ENCODE assay signal across 8 cellular contexts in genomic region chr6:27495386-27496135, GRCh38. TPM values are rescaled to one million over a fixed set of nuclear protein-coding genes. Genes with fewer than 3 reads are reported as not detected.
DNase-seq lines count a peak whose midpoint lies in the region; ATAC-seq, FAIRE-seq and TF ChIP-seq lines count a peak whose summit lies in the region.

No MANE protein-coding gene starts in this region.

- H3K4ac ChIP-seq in H1 (replicated peaks; ENCODE audit: insufficient read length, low read depth, low read length) = no peak overlapping the region

- no peak overlapping the region for H4K5ac ChIP-seq in H1 (ENCODE audit: insufficient read length, low read depth, low read length)

- no peaks in the 10 kb centered on the region for H3K36me3 ChIP-seq in H1 (ENCODE audit: control insufficient read depth in 2 of 4, insufficient read depth in 4 of 4, low read length in 3 of 4)
- no peaks in the 10 kb centered on the region for H3K36me3 ChIP-seq in muscle layer of duodenum (ENCODE audit: control insufficient read depth in 1 of 2, insufficient read depth in 2 of 2, low read length in 2 of 2)
- H3K36me3 ChIP-seq in suprapubic skin = no peaks in the 10 kb centered on the region

- peak overlapping the region; percentile 98 for H2AFZ ChIP-seq in H1 (ENCODE audit: low read length)

- ATAC-seq in GM18498 (IDR thresholded peaks at IDR 0.05; ENCODE audit: unreplicated experiment) = peak; percentile 63
- ATAC-seq in activated B cell treated with CpG ODN at 0.5 μM for 24 hours (ENCODE audit: low read depth) = peak; percentile 34
- no peak for ATAC-seq in HG03565 (IDR thresholded peaks at IDR 0.05; ENCODE audit: unreplicated experiment)
- no peak for ATAC-seq in GM19324 (IDR thresholded peaks at IDR 0.05; ENCODE audit: low FRiP score, unreplicated experiment)

- 6% methylated on average over 34 of the region's 34 CpGs; no CpG with 5 or more reads in 1 of the 2 experiments for WGBS in H1 (ENCODE audit: extremely low coverage in 1 of 2, insufficient coverage in 1 of 2, insufficient read length in 1 of 2, insufficient replicate concordance in 2 of 2, low coverage in 1 of 2, low lambda C conversion rate in 2 of 2, missing lambda C conversion rate in 1 of 2), 2 experiments
- 6% methylated on average over 34 of the region's 34 CpGs for WGBS in suprapubic skin

- TF ChIP-seq RAD21 in H1 (IDR thresholded peaks at IDR 0.05 in 1 of 2, conservative IDR thresholded peaks at IDR 0.05 in 1 of 2; ENCODE audit: low read depth in 2 of 2, low read length in 2 of 2) = peak; percentile 15 to 26; a peak in 1 of 4 replicates

- H3K9me3 ChIP-seq in H1 (ENCODE audit: insufficient read depth in 2 of 2, low read depth in 1 of 2, low read length in 1 of 2) = no peaks in the 10 kb centered on the region
- peaks cover 0 to 3% of the 10 kb centered on the region in 2 donors for H3K9me3 ChIP-seq in muscle layer of duodenum (ENCODE audit: control insufficient read depth in 1 of 2, low read length in 2 of 2)
- no peaks in the 10 kb centered on the region for H3K9me3 ChIP-seq in suprapubic skin

- CTCF ChIA-PET in activated B cell treated with CpG ODN at 0.5 μM for 24 hours (lab: Charles Lee) (no interaction called here), H1 (lab: Charles Lee; ENCODE audit: partially characterized antibody) (interaction anchor here (0.6 to 1.5 kb wide), 6 partner anchors 14 to 184 kb away, joined by 3 read pairs; no protein-coding TSS in a partner anchor)

- H3K4me1 ChIP-seq in H1 (replicated peaks in 1 of 4; ENCODE audit: control insufficient read depth in 3 of 4, insufficient read depth in 4 of 4, low read length in 3 of 4) (no peaks in the 10 kb centered on the region), muscle layer of duodenum (ENCODE audit: control insufficient read depth in 1 of 2, insufficient read depth in 2 of 2, low read length in 2 of 2) (no peaks in the 10 kb centered on the region), suprapubic skin (peaks cover 10% of the 10 kb centered on the region)

- peak overlapping the region; percentile 69 for H3K27ac Mint-ChIP-seq in activated B cell treated with CpG ODN at 0.5 μM for 24 hours

- intact Hi-C loops in activated B cell treated with CpG ODN at 0.5 μM for 24 hours (cut with micrococcal nuclease) = loop anchor here (1.0 kb wide), 1 partner anchor 16 kb away; no protein-coding TSS in a partner anchor

- H4K8ac ChIP-seq in H1 (ENCODE audit: extremely low read depth, insufficient read depth, low read length) = no peak overlapping the region; the same call in 1 of the 2 replicates

- no peak overlapping the region for H3K56ac ChIP-seq in H1 (replicated peaks; ENCODE audit: insufficient read length, low read depth, low read length)

- H2AK5ac ChIP-seq in H1 (ENCODE audit: low read depth, low read length) = no peak overlapping the region

- H2BK12ac ChIP-seq in H1 (ENCODE audit: low read depth, low read length) = no peak overlapping the region

- no peak overlapping the region for H3K23ac ChIP-seq in H1 (ENCODE audit: insufficient read length)

- peaks cover 2% of the 10 kb centered on the region; the same call in 1 of the 2 replicates for H3K23me2 ChIP-seq in H1 (ENCODE audit: low read depth, low read length)

- no peak overlapping the region for H4K91ac ChIP-seq in H1 (replicated peaks; ENCODE audit: insufficient read length, low read length)

- no peak overlapping the region for H2BK120ac ChIP-seq in H1 (replicated peaks; ENCODE audit: low read depth, low read length)

- no peak overlapping the region for H2BK5ac ChIP-seq in H1 (ENCODE audit: low read depth, low read length)

- H3K27ac ChIP-seq in H1 (ENCODE audit: low read depth, low read length) = no peak overlapping the region
- H3K27ac ChIP-seq in muscle layer of duodenum (ENCODE audit: low read length) = no peak overlapping the region
- H3K27ac ChIP-seq in suprapubic skin = no peak overlapping the region

- peak overlapping the region; percentile 69 to 87 for H3K4me2 ChIP-seq in H1 (ENCODE audit: insufficient read depth in 1 of 2, low read depth in 2 of 2, low read length in 2 of 2)

- no peaks in the 10 kb centered on the region for H4K20me1 ChIP-seq in H1 (replicated peaks in 1 of 2; ENCODE audit: control insufficient read depth in 1 of 2, insufficient read depth in 2 of 2, low read length in 2 of 2)

- no peaks in the 10 kb centered on the region for H3K79me1 ChIP-seq in H1 (ENCODE audit: low read depth, low read length)

- FAIRE-seq in H1 (lab: Jason Lieb, UNC) = peak; percentile 97

- H3K4me3 ChIP-seq in H1 (ENCODE audit: extremely low read depth in 1 of 4, insufficient read depth in 2 of 4, low read depth in 3 of 4, low read length in 4 of 4) (peak overlapping the region; percentile 92 to 99 (median 96)), muscle layer of duodenum (ENCODE audit: low read depth in 1 of 2, low read length in 2 of 2) (peak overlapping the region; percentile 54 to 68), suprapubic skin (peak overlapping the region; percentile 44)

- H3K9ac ChIP-seq in H1 (replicated peaks in 1 of 4; ENCODE audit: extremely low read depth in 1 of 4, low read depth in 3 of 4, low read length in 3 of 4) = peak overlapping the region in 2 of 4 experiments; percentile 52 to 64; a peak in 4 of 7 replicates

- H3K4me3 Mint-ChIP-seq in activated B cell treated with CpG ODN at 0.5 μM for 24 hours = peak overlapping the region; percentile 79

- no peak overlapping the region for H3K14ac ChIP-seq in H1 (ENCODE audit: insufficient read length)

- H3K27me3 Mint-ChIP-seq in activated B cell treated with CpG ODN at 0.5 μM for 24 hours = peaks cover 41% of the 10 kb centered on the region

- H3K4me1 Mint-ChIP-seq in activated B cell treated with CpG ODN at 0.5 μM for 24 hours = peaks cover 16% of the 10 kb centered on the region

- DNase-seq in HK-2 (ENCODE audit: unreplicated experiment) = peak; percentile 69
- DNase-seq in activated B cell treated with CpG ODN at 0.5 μM for 24 hours = no peak
- DNase-seq in H1 (ENCODE audit: low read depth in 1 of 2, low spot score in 2 of 2) = peak; percentile 81 to 95
- DNase-seq in suprapubic skin (ENCODE audit: low spot score in 2 of 2) = no peak

- no peaks in the 10 kb centered on the region for H3K36me3 Mint-ChIP-seq in activated B cell treated with CpG ODN at 0.5 μM for 24 hours (ENCODE audit: low read depth)

- POLR2A ChIA-PET in activated B cell treated with CpG ODN at 0.5 μM for 24 hours (lab: Charles Lee) = interaction anchor here (0.7 to 1.0 kb wide), 4 partner anchors 16 to 1478 kb away, joined by 4 to 9 read pairs (median 4); partner anchors contain the start of gene ZNF184
- POLR2A ChIA-PET in H1 (lab: Charles Lee; ENCODE audit: partially characterized antibody) = no interaction called here

- TF ChIP-seq CTCF in activated B cell treated with CpG ODN at 0.5 μM for 24 hours (IDR thresholded peaks at IDR 0.05) = no peak
- peak in 2 of 3 experiments; percentile 35 to 41; a peak in 3 of 4 replicates for TF ChIP-seq CTCF in H1 (IDR thresholded peaks at IDR 0.05; ENCODE audit: control extremely low read depth in 1 of 3, insufficient read depth in 1 of 3, low read depth in 1 of 3, low read length in 3 of 3)
- TF ChIP-seq CTCF in suprapubic skin (IDR thresholded peaks at IDR 0.05) = no peak

- no peaks in the 10 kb centered on the region for H3K9me3 Mint-ChIP-seq in activated B cell treated with CpG ODN at 0.5 μM for 24 hours

- no peaks in the 10 kb centered on the region for H3K27me3 ChIP-seq in H1 (replicated peaks in 1 of 4; ENCODE audit: control insufficient read depth in 3 of 4, extremely low read depth in 1 of 4, insufficient read depth in 3 of 4, low read length in 3 of 4)
- H3K27me3 ChIP-seq in muscle layer of duodenum (ENCODE audit: low read depth, low read length) = peaks cover 16% of the 10 kb centered on the region
- H3K27me3 ChIP-seq in suprapubic skin = peaks cover 64% of the 10 kb centered on the region

- H2BK20ac ChIP-seq in H1 (ENCODE audit: low read length) = no peak overlapping the region

- H3K18ac ChIP-seq in H1 (ENCODE audit: extremely low read depth, low read length) = no peak overlapping the region

- no peak overlapping the region for H2BK15ac ChIP-seq in H1 (ENCODE audit: low read length)

- H3K79me2 ChIP-seq in H1 (ENCODE audit: control insufficient read depth in 1 of 2, insufficient read depth in 2 of 2, low read length in 2 of 2) = no peaks in the 10 kb centered on the region

- TF ChIP-seq POLR2A in H1 (IDR thresholded peaks at IDR 0.05; ENCODE audit: control extremely low read depth in 1 of 2, low read depth in 2 of 2, low read length in 2 of 2) (no peak), suprapubic skin (IDR thresholded peaks at IDR 0.05) (no peak)

- TF ChIP-seq EP300 in H1 (IDR thresholded peaks at IDR 0.05; ENCODE audit: borderline replicate concordance in 1 of 2, low read depth in 2 of 2, low read length in 2 of 2) (no peak), suprapubic skin (IDR thresholded peaks at IDR 0.05) (no peak)

TF ChIP-seq in H1, 55 proteins besides CTCF, POLR2A, EP300 and RAD21 (continues in another document):
- 0 out of 2 replicates have a peak, but pooled peaks have one; percentile 21 for TF ChIP-seq PHF8 (conservative IDR thresholded peaks at IDR 0.05; ENCODE audit: low read depth, low read length)
- TF ChIP-seq, protein P1, sequence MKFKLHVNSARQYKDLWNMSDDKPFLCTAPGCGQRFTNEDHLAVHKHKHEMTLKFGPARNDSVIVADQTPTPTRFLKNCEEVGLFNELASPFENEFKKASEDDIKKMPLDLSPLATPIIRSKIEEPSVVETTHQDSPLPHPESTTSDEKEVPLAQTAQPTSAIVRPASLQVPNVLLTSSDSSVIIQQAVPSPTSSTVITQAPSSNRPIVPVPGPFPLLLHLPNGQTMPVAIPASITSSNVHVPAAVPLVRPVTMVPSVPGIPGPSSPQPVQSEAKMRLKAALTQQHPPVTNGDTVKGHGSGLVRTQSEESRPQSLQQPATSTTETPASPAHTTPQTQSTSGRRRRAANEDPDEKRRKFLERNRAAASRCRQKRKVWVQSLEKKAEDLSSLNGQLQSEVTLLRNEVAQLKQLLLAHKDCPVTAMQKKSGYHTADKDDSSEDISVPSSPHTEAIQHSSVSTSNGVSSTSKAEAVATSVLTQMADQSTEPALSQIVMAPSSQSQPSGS (IDR thresholded peaks at IDR 0.05; ENCODE audit: low read length) = peak; percentile 93; the same call in 1 of the 2 replicates

RNA-seq across cellular contexts. Expression of gene ZNF184, which starts 22.7 kb away (rescaled TPM):
- total RNA-seq in activated B cell treated with CpG ODN at 0.5 μM for 24 hours = 8.1 and 8.6 TPM in 2 replicates
- 11.7 and 12.3 TPM in 2 replicates for total RNA-seq in H1 (2021; fragmentation: NEBNext Ultra II Directional; extraction: Animal tissue kit (Norgen Biotek cat#: 25700))
- polyA plus RNA-seq in H1 (2011; rRNA removed) = 1.1 and 1.9 TPM in 2 replicates
- polyA plus RNA-seq in H1 (2011; cell fraction: cytosol; rRNA removed) = 2.4 TPM
- polyA plus RNA-seq in H1 (2011; cell fraction: nucleus; rRNA removed) = 1.1 TPM
- 3.1 to 5.6 TPM (median 3.5 TPM) in 4 replicates for polyA plus RNA-seq in H1 (2012, experiment 1 of 2)
- 0.35 TPM for polyA plus RNA-seq in H1 (2012, experiment 2 of 2)
- polyA plus RNA-seq in H1 (2013, experiment 1 of 2) = 8.5 TPM
- polyA plus RNA-seq in H1 (2013, experiment 2 of 2) = 8.1 TPM
- polyA minus RNA-seq in H1 (2011; rRNA and poly(A)+ RNA removed) = 6.3 and 7.7 TPM in 2 replicates
- 5.1 TPM for polyA minus RNA-seq in H1 (2011; cell fraction: cytosol; rRNA and poly(A)+ RNA removed)
- polyA minus RNA-seq in H1 (2011; cell fraction: nucleus; rRNA and poly(A)+ RNA removed) = 11.6 TPM
- total RNA-seq in suprapubic skin = 10 to 100 TPM in 2 of 4 donors, 1 to 10 TPM in 2; 6.3 to 14.2 (median 10.5) TPM

Comparison
In these comparisons a context has a peak if more than half of its experiments do, and no peak if none do; other contexts are left out.
1. ATAC-seq: peak in GM18498 (single experiment) and activated B cell treated with CpG ODN at 0.5 μM for 24 hours (single experiment); none in HG03565 (single experiment) and GM19324 (single experiment).
2. DNase-seq: peak in HK-2 (single experiment) and H1 (2 of 2); none in activated B cell treated with CpG ODN at 0.5 μM for 24 hours (single experiment) and suprapubic skin (0 of 2).
3. CTCF ChIP-seq: peak in H1 (2 of 3); none in activated B cell treated with CpG ODN at 0.5 μM for 24 hours (single experiment) and suprapubic skin (0 of 2).
4. H3K4me3 ChIP-seq: peak in every context shown above with its lines; median percentile 96 in H1; 61 in muscle layer of duodenum; 44 in suprapubic skin.